11 cellular contexts compared by ENCODE assay signal in genomic region chr9:123742009-123742767, GRCh38.
DNase-seq lines count a peak whose midpoint lies in the region; ATAC-seq and TF ChIP-seq lines count a peak whose summit lies in the region.
"Had no signal": no experiment of that assay in that cellular context is flagged by ENCODE, and none has a peak within 500 bp of the region (broad histone marks: within the 10 kb centered on the region; RNA-seq: fewer than 3 reads in every experiment).

No MANE protein-coding gene starts in this region.

- in situ Hi-C loops in G401 (cut with HindIII; ENCODE audit: low sequenced_read_pairs) = no loop called here

- H2BK120ac ChIP-seq in trophoblast cell (ENCODE audit: insufficient read depth, low read length, poor library complexity) = no peak overlapping the region

- no peaks in the 10 kb centered on the region for H3K27me3 ChIP-seq in left ventricle myocardium inferior (ENCODE audit: low read depth)
- no peaks in the 10 kb centered on the region for H3K27me3 ChIP-seq in trophoblast cell (ENCODE audit: insufficient read depth, low read length)

- peaks cover 37% of the 10 kb centered on the region for H3K4me1 ChIP-seq in left ventricle myocardium inferior
- no peaks in the 10 kb centered on the region for H3K4me1 ChIP-seq in trophoblast cell (ENCODE audit: control insufficient read depth in 1 of 2, insufficient read depth in 2 of 2, low read length in 2 of 2)

- no peak overlapping the region for H3K14ac ChIP-seq in trophoblast cell (ENCODE audit: low read length)

- peak overlapping the region; percentile 56 for H2AFZ ChIP-seq in trophoblast cell (ENCODE audit: insufficient read depth, low read length, poor library complexity)

- H2AK5ac ChIP-seq in trophoblast cell (ENCODE audit: low read length) = no peak overlapping the region

- no peak overlapping the region for H3K23ac ChIP-seq in trophoblast cell (ENCODE audit: low read length)

- peak overlapping the region; percentile 69 for H3K27ac ChIP-seq in left ventricle myocardium inferior (replicated peaks)
- no peak overlapping the region for H3K27ac ChIP-seq in trophoblast cell (ENCODE audit: low read depth, low read length)
- H3K27ac ChIP-seq: C4-2B had no signal

- H3K4ac ChIP-seq in trophoblast cell (ENCODE audit: low read depth, low read length) = no peak overlapping the region

- H3K4me2 ChIP-seq in trophoblast cell (ENCODE audit: low read length) = no peak overlapping the region

- DNase-seq in G401 (ENCODE audit: low spot score) = peak; percentile 54
- peak; percentile 88 for DNase-seq in astrocyte of the hippocampus (ENCODE audit: low read depth, low spot score)
- peak; percentile 33 for DNase-seq in left ventricle myocardium inferior
- DNase-seq in trophoblast cell = no peak
- DNase-seq in cortex of kidney (lab: John Stamatoyannopoulos, UW) = no peak
- DNase-seq in T1000 (lab: John Stamatoyannopoulos, UW) = no peak
- no peak for DNase-seq in A172 (ENCODE audit: low spot score)
- DNase-seq: activated CD4-positive, CD25-positive, alpha-beta regulatory T cell treated with anti-CD3 and anti-CD28 coated beads, Interleukin-2, amount 50 U/mL, for 72 hours; PC-3 had no signal

- H3K9ac ChIP-seq in trophoblast cell (ENCODE audit: low read length) = no peak overlapping the region

- H3K18ac ChIP-seq in trophoblast cell (ENCODE audit: low read length) = no peak overlapping the region

- no peaks in the 10 kb centered on the region for H3K79me1 ChIP-seq in trophoblast cell (ENCODE audit: low read length)

- H3K9me3 ChIP-seq in left ventricle myocardium inferior (replicated peaks) (no peaks in the 10 kb centered on the region), trophoblast cell (ENCODE audit: insufficient read depth, low read depth, low read length) (no peaks in the 10 kb centered on the region)

- no peak overlapping the region for H4K8ac ChIP-seq in trophoblast cell (ENCODE audit: low read depth, low read length)

- no peak overlapping the region for H4K91ac ChIP-seq in trophoblast cell (ENCODE audit: low read depth, low read length)

- H3K79me2 ChIP-seq in trophoblast cell (ENCODE audit: control insufficient read depth, insufficient read depth, low read length, poor library complexity) = no peaks in the 10 kb centered on the region

- H3K4me3 ChIP-seq in left ventricle myocardium inferior (peak overlapping the region; percentile 4), trophoblast cell (ENCODE audit: low read depth, low read length) (no peak overlapping the region)

- intact Hi-C loops in left ventricle myocardium inferior (cut with micrococcal nuclease) = no loop called here

- no peak for ATAC-seq in HG02870 (IDR thresholded peaks at IDR 0.05; ENCODE audit: unreplicated experiment)
- ATAC-seq: PC-3 had no signal

- WGBS in trophoblast cell (ENCODE audit: extremely low coverage, insufficient coverage, insufficient read length) = no CpG with 5 or more reads among the region's 7 CpGs

- H2BK5ac ChIP-seq in trophoblast cell (ENCODE audit: low read depth, low read length, poor library complexity) = no peak overlapping the region

- no peak for TF ChIP-seq CTCF in left ventricle myocardium inferior (IDR thresholded peaks at IDR 0.05; ENCODE audit: borderline replicate concordance)

- H3K36me3 ChIP-seq in left ventricle myocardium inferior = no peaks in the 10 kb centered on the region
- H3K36me3 ChIP-seq in trophoblast cell (ENCODE audit: control insufficient read depth in 1 of 2, insufficient read depth in 2 of 2, low read length in 2 of 2) = no peaks in the 10 kb centered on the region

- no peak overlapping the region for H4K12ac ChIP-seq in trophoblast cell (ENCODE audit: low read depth, low read length)

- no peak overlapping the region for H2BK12ac ChIP-seq in trophoblast cell (ENCODE audit: low read length)

Comparison
In these comparisons a context has a peak if more than half of its experiments do, and no peak if none do; other contexts are left out.
1. DNase-seq: peak in G401 (single experiment), astrocyte of the hippocampus (single experiment) and left ventricle myocardium inferior (single experiment); none in trophoblast cell (0 of 2), cortex of kidney (single experiment), T1000 (single experiment) and A172 (single experiment).